In the genomic region with DNA sequence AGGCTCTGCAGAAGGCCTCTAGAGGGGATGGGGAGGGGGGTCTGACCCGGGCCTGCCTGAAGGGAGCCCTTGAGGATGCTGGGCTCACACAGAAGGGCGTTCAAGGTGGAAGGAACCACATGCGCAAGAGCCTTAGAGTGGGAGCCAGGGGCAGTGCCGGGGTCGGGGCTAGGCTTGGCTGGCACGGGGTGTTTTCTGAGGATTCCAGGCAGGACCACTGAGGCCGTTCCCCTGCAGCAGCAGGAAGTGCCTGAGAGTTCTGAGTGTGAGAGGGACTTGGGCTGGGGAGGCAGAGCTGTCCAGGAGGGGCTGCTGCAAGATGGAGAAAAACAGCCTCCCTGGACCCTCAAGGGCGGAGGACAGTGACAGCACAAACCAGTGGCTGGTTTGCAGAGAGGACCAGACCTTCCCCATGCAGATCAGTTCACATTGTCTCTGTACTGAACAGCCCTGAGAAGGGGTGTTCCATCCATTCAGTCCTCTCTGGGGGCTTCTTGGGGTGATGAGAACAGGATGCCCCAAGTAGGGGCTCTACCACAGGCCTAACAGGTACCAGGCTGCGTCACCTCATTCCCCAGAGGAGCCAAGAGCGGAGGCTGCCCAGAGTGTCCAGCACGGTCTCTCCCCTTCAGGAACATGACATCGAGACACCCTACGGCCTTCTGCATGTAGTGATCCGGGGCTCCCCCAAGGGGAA, we compare ENCODE assay signal across 1 cellular context.
TF ChIP-seq lines count a peak whose summit lies in the region.

No MANE protein-coding gene starts in this region.

TF ChIP-seq in GM23338, 12 proteins besides CTCF, POLR2A, EP300 and RAD21 (continued from another document):
- TF ChIP-seq, protein P1, sequence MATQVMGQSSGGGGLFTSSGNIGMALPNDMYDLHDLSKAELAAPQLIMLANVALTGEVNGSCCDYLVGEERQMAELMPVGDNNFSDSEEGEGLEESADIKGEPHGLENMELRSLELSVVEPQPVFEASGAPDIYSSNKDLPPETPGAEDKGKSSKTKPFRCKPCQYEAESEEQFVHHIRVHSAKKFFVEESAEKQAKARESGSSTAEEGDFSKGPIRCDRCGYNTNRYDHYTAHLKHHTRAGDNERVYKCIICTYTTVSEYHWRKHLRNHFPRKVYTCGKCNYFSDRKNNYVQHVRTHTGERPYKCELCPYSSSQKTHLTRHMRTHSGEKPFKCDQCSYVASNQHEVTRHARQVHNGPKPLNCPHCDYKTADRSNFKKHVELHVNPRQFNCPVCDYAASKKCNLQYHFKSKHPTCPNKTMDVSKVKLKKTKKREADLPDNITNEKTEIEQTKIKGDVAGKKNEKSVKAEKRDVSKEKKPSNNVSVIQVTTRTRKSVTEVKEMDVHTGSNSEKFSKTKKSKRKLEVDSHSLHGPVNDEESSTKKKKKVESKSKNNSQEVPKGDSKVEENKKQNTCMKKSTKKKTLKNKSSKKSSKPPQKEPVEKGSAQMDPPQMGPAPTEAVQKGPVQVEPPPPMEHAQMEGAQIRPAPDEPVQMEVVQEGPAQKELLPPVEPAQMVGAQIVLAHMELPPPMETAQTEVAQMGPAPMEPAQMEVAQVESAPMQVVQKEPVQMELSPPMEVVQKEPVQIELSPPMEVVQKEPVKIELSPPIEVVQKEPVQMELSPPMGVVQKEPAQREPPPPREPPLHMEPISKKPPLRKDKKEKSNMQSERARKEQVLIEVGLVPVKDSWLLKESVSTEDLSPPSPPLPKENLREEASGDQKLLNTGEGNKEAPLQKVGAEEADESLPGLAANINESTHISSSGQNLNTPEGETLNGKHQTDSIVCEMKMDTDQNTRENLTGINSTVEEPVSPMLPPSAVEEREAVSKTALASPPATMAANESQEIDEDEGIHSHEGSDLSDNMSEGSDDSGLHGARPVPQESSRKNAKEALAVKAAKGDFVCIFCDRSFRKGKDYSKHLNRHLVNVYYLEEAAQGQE (IDR thresholded peaks at IDR 0.05; ENCODE audit: unreplicated experiment): no peak
- TF ChIP-seq JUNB (IDR thresholded peaks at IDR 0.05; ENCODE audit: unreplicated experiment) (no peak), STAT1 (IDR thresholded peaks at IDR 0.05; ENCODE audit: unreplicated experiment) (no peak), POLR2AphosphoS5 (IDR thresholded peaks at IDR 0.05; ENCODE audit: low read depth) (no peak), ZNF331 (CRISPR knock-in tag; IDR thresholded peaks at IDR 0.05; ENCODE audit: low read depth) (no peak), NANOG (IDR thresholded peaks at IDR 0.05; ENCODE audit: borderline replicate concordance) (no peak)
- TF ChIP-seq, protein P2, sequence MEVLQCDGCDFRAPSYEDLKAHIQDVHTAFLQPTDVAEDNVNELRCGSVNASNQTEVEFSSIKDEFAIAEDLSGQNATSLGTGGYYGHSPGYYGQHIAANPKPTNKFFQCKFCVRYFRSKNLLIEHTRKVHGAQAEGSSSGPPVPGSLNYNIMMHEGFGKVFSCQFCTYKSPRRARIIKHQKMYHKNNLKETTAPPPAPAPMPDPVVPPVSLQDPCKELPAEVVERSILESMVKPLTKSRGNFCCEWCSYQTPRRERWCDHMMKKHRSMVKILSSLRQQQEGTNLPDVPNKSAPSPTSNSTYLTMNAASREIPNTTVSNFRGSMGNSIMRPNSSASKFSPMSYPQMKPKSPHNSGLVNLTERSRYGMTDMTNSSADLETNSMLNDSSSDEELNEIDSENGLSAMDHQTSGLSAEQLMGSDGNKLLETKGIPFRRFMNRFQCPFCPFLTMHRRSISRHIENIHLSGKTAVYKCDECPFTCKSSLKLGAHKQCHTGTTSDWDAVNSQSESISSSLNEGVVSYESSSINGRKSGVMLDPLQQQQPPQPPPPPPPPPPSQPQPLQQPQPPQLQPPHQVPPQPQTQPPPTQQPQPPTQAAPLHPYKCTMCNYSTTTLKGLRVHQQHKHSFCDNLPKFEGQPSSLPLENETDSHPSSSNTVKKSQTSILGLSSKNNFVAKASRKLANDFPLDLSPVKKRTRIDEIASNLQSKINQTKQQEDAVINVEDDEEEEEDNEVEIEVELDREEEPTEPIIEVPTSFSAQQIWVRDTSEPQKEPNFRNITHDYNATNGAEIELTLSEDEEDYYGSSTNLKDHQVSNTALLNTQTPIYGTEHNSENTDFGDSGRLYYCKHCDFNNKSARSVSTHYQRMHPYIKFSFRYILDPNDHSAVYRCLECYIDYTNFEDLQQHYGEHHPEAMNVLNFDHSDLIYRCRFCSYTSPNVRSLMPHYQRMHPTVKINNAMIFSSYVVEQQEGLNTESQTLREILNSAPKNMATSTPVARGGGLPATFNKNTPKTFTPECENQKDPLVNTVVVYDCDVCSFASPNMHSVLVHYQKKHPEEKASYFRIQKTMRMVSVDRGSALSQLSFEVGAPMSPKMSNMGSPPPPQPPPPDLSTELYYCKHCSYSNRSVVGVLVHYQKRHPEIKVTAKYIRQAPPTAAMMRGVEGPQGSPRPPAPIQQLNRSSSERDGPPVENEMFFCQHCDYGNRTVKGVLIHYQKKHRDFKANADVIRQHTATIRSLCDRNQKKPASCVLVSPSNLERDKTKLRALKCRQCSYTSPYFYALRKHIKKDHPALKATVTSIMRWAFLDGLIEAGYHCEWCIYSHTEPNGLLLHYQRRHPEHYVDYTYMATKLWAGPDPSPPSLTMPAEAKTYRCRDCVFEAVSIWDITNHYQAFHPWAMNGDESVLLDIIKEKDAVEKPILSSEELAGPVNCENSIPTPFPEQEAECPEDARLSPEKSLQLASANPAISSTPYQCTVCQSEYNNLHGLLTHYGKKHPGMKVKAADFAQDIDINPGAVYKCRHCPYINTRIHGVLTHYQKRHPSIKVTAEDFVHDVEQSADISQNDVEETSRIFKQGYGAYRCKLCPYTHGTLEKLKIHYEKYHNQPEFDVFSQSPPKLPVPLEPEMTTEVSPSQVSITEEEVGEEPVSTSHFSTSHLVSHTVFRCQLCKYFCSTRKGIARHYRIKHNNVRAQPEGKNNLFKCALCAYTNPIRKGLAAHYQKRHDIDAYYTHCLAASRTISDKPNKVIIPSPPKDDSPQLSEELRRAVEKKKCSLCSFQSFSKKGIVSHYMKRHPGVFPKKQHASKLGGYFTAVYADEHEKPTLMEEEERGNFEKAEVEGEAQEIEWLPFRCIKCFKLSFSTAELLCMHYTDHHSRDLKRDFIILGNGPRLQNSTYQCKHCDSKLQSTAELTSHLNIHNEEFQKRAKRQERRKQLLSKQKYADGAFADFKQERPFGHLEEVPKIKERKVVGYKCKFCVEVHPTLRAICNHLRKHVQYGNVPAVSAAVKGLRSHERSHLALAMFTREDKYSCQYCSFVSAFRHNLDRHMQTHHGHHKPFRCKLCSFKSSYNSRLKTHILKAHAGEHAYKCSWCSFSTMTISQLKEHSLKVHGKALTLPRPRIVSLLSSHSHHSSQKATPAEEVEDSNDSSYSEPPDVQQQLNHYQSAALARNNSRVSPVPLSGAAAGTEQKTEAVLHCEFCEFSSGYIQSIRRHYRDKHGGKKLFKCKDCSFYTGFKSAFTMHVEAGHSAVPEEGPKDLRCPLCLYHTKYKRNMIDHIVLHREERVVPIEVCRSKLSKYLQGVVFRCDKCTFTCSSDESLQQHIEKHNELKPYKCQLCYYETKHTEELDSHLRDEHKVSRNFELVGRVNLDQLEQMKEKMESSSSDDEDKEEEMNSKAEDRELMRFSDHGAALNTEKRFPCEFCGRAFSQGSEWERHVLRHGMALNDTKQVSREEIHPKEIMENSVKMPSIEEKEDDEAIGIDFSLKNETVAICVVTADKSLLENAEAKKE (CRISPR knock-in tag; IDR thresholded peaks at IDR 0.05): no peak
TF ChIP-seq in GM23338: peak in this region for 0.
